Comparison of ENCODE assay signal across 24 cellular contexts in the genomic region with DNA sequence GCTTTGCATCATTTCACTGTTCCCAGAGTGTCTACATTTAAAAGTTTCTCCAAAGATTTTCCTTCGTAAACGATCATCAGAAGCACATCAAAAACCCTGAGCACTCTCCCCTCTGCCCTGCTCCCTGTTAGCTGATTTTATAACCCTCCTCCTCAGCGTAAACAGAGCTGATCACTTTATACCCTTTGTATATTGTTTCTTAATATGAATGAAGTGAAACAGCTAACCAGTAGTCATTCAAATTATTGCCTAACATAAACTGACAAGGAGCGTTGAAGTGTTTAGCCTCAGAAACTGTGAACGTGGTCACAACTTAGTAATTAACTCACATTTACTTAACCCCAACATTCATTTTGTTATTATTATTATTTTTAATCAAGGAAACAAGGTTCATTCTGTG.
DNase-seq lines count a peak whose midpoint lies in the region; ATAC-seq and TF ChIP-seq lines count a peak whose summit lies in the region.
"Had no signal": no experiment of that assay in that cellular context is flagged by ENCODE, and none has a peak within 500 bp of the region (broad histone marks: within the 10 kb centered on the region; RNA-seq: fewer than 3 reads in every experiment).

No MANE protein-coding gene starts in this region.

- TF ChIP-seq CTCF in IMR-90 (conservative IDR thresholded peaks at IDR 0.05; ENCODE audit: low read depth, low read length) (no peak), hepatocyte (IDR thresholded peaks at IDR 0.05; ENCODE audit: poor library complexity) (no peak), lower lobe of right lung (IDR thresholded peaks at IDR 0.05) (no peak), upper lobe of left lung (IDR thresholded peaks at IDR 0.05) (no peak)

- dilution Hi-C loops in IMR-90 (cut with HindIII; ENCODE audit: low sequenced_read_pairs, unreplicated experiment) = no loop called here

- peak overlapping the region; percentile 31 for H3K14ac ChIP-seq in IMR-90 (replicated peaks; ENCODE audit: low read depth, low read length)

- peak overlapping the region; percentile 84 for H3K23ac ChIP-seq in IMR-90 (ENCODE audit: low read depth, low read length)

- H3K4me1 ChIP-seq in IMR-90 (ENCODE audit: control insufficient read depth, insufficient read depth, low read length) (peaks cover 31% of the 10 kb centered on the region), hepatocyte (ENCODE audit: insufficient read depth) (peaks cover 25% of the 10 kb centered on the region), lower lobe of right lung (no peaks in the 10 kb centered on the region), upper lobe of left lung (peaks cover 0 to 15% (median 9%) of the 10 kb centered on the region in 4 donors)
- H3K4me1 ChIP-seq: BLaER1 had no signal

- no peaks in the 10 kb centered on the region for H4K20me1 ChIP-seq in IMR-90 (ENCODE audit: insufficient read depth, low read length)
- no peaks in the 10 kb centered on the region for H4K20me1 ChIP-seq in hepatocyte (ENCODE audit: insufficient read depth, poor library complexity, severe bottlenecking)
- H4K20me1 ChIP-seq: BLaER1 had no signal

- peaks cover 0 to 20% of the 10 kb centered on the region in 2 experiments; a peak in 2 of 4 replicates for H3K79me1 ChIP-seq in IMR-90 (ENCODE audit: low read depth in 1 of 2, low read length in 2 of 2)

- H3K27ac ChIP-seq in IMR-90 (ENCODE audit: insufficient read depth, low read length) (peak overlapping the region; percentile 67), hepatocyte (peak overlapping the region; percentile 64), lower lobe of right lung (peak overlapping the region; percentile 46), upper lobe of left lung (peak overlapping the region in 3 of 4 donors; percentile 35 to 83 (median 74))
- H3K27ac ChIP-seq: BLaER1, C4-2B had no signal

- H2BK120ac ChIP-seq in IMR-90 (ENCODE audit: low read depth, low read length) = peak overlapping the region; percentile 85

- no TSS peak for BruUV-seq in IMR-90 (replicated peaks; lab: Mats Ljungman, UMichigan)

- H3K27me3 ChIP-seq in IMR-90 (ENCODE audit: control insufficient read depth, insufficient read depth, low read length) (no peaks in the 10 kb centered on the region), hepatocyte (no peaks in the 10 kb centered on the region), lower lobe of right lung (ENCODE audit: low read depth) (peaks cover 39% of the 10 kb centered on the region), upper lobe of left lung (no peaks in the 10 kb centered on the region)
- H3K27me3 ChIP-seq: BE2C had no signal

- H2AK9ac ChIP-seq in IMR-90 (replicated peaks; ENCODE audit: low read depth, low read length, poor library complexity) = no peak overlapping the region

- TF ChIP-seq POLR2A in IMR-90 (IDR thresholded peaks at IDR 0.05; ENCODE audit: low read depth, low read length) (no peak), upper lobe of left lung (IDR thresholded peaks at IDR 0.05) (no peak)

- peak overlapping the region; percentile 83 for H3K4ac ChIP-seq in IMR-90 (ENCODE audit: low read depth, low read length)

- H4K8ac ChIP-seq in IMR-90 (ENCODE audit: low read depth in 2 of 2, low read length in 2 of 2) = peak overlapping the region; percentile 25 to 83

- H3K56ac ChIP-seq in IMR-90 (ENCODE audit: extremely low read depth, insufficient read depth, low read length) = peak overlapping the region; percentile 29; the same call in 1 of the 2 replicates

- no peaks in the 10 kb centered on the region for H3K36me3 ChIP-seq in IMR-90 (ENCODE audit: control insufficient read depth, insufficient read depth, low read length)
- no peaks in the 10 kb centered on the region for H3K36me3 ChIP-seq in hepatocyte (replicated peaks; ENCODE audit: insufficient read depth, low read depth)
- H3K36me3 ChIP-seq in lower lobe of right lung = no peaks in the 10 kb centered on the region
- H3K36me3 ChIP-seq in upper lobe of left lung = no peaks in the 10 kb centered on the region
- H3K36me3 ChIP-seq: BE2C, BLaER1 had no signal

- peak overlapping the region; percentile 87 for H4K91ac ChIP-seq in IMR-90 (ENCODE audit: insufficient read depth, low read depth, low read length)

- POLR2A ChIA-PET in IMR-90 (lab: Charles Lee; ENCODE audit: unreplicated experiment) = no interaction called here

- intact Hi-C loops in IMR-90 (cut with micrococcal nuclease) (no loop called here), lower lobe of right lung (cut with DNase I) (no loop called here)

- peak overlapping the region; percentile 83 for H2AK5ac ChIP-seq in IMR-90 (ENCODE audit: low read depth, low read length)

- no peak overlapping the region for H2BK5ac ChIP-seq in IMR-90 (ENCODE audit: low read depth, low read length, poor library complexity, severe bottlenecking)

- H3K9ac ChIP-seq in IMR-90 (ENCODE audit: low read depth, low read length) = peak overlapping the region; percentile 22
- H3K9ac ChIP-seq: BLaER1 had no signal

- no peak for TF ChIP-seq EP300 in upper lobe of left lung (IDR thresholded peaks at IDR 0.05)

- H3K4me2 ChIP-seq in IMR-90 (ENCODE audit: low read depth, low read length) (peak overlapping the region; percentile 68), hepatocyte (peak overlapping the region; percentile 43)
- H3K4me2 ChIP-seq: BLaER1 had no signal

- H3K9me1 ChIP-seq in IMR-90 (ENCODE audit: insufficient read depth, low read length) = peaks cover 19% of the 10 kb centered on the region

- H3K9me3 ChIP-seq in IMR-90 (ENCODE audit: control insufficient read depth, insufficient read depth, low read length) (no peaks in the 10 kb centered on the region), hepatocyte (ENCODE audit: low read depth) (no peaks in the 10 kb centered on the region), lower lobe of right lung (no peaks in the 10 kb centered on the region), upper lobe of left lung (no peaks in the 10 kb centered on the region)
- H3K9me3 ChIP-seq: BE2C, BLaER1 had no signal

- peak overlapping the region; percentile 97 for H3K18ac ChIP-seq in IMR-90 (ENCODE audit: low read depth, low read length)

- ATAC-seq in IMR-90 (ENCODE audit: low read depth) (peak; percentile 33), lower lobe of right lung (no peak), upper lobe of left lung (ENCODE audit: low FRiP score in 2 of 2) (no peak), HG02970 (IDR thresholded peaks at IDR 0.05; ENCODE audit: low FRiP score, unreplicated experiment) (no peak)
- ATAC-seq: GM12878 had no signal

- in situ Hi-C loops in IMR-90 (cut with MboI; ENCODE audit: low sequenced_read_pairs) = no loop called here

- H3K79me2 ChIP-seq in hepatocyte = no peaks in the 10 kb centered on the region

- peak overlapping the region; percentile 95 for H4K5ac ChIP-seq in IMR-90 (ENCODE audit: low read depth, low read length)

- no peak for DNase-seq in IMR-90
- DNase-seq in hepatocyte (ENCODE audit: low spot score) = no peak
- DNase-seq in lower lobe of right lung = no peak
- DNase-seq in upper lobe of left lung = no peak
- no peak for DNase-seq in activated T-cell treated with anti-CD3 and anti-CD28 coated beads, Interleukin-2, amount 50 U/mL, for 1 hour
- DNase-seq in mesenteric fat pad (ENCODE audit: low spot score) = no peak
- DNase-seq in Kasumi-1 (lab: John Stamatoyannopoulos, UW) = no peak
- DNase-seq: 8988T; ACHN; BE2C; CD4-positive, alpha-beta memory T cell; CD8-positive, alpha-beta memory T cell; COR-L47; DMS 273 treated with DMSO at 0.1 percent for 48 hours; DMS153; DMS53; DMS79; DND-41; EL; GDM1 had no signal

- CTCF ChIA-PET in IMR-90 (lab: Yijun Ruan, JAX) = no interaction called here

- TF ChIP-seq RAD21 in IMR-90 (IDR thresholded peaks at IDR 0.05; ENCODE audit: low read length) = no peak

- H2BK15ac ChIP-seq in IMR-90 (ENCODE audit: low read depth, low read length) = peak overlapping the region; percentile 86; the same call in 1 of the 3 replicates

- no CpG with 5 or more reads among the region's 5 CpGs for WGBS in IMR-90 (ENCODE audit: extremely low coverage in 2 of 2, insufficient read length in 1 of 2), 2 experiments
- WGBS in hepatocyte (ENCODE audit: low lambda C conversion rate, missing lambda C conversion rate) = 47% methylated on average over 5 of the region's 5 CpGs
- WGBS in upper lobe of left lung, 2 donors = 42 to 62% methylated on average over 5 of the region's 5 CpGs

- peak overlapping the region; percentile 88 for H2BK20ac ChIP-seq in IMR-90 (ENCODE audit: low read depth, low read length)

- no peaks in the 10 kb centered on the region for H3K9me2 ChIP-seq in hepatocyte (replicated peaks; ENCODE audit: insufficient read depth)

- H2AFZ ChIP-seq in IMR-90 (replicated peaks; ENCODE audit: low read length, poor library complexity) = no peak overlapping the region
- H2AFZ ChIP-seq in hepatocyte = no peak overlapping the region

- H3K4me3 ChIP-seq in IMR-90 (ENCODE audit: insufficient read depth, low read depth, low read length) (no peak overlapping the region), hepatocyte (no peak overlapping the region), lower lobe of right lung (no peak overlapping the region), upper lobe of left lung (no peak overlapping the region)
- H3K4me3 ChIP-seq: BLaER1, GM12878 had no signal

TF ChIP-seq in IMR-90, 13 proteins besides CTCF, POLR2A, EP300 and RAD21:
- TF ChIP-seq, protein P1, sequence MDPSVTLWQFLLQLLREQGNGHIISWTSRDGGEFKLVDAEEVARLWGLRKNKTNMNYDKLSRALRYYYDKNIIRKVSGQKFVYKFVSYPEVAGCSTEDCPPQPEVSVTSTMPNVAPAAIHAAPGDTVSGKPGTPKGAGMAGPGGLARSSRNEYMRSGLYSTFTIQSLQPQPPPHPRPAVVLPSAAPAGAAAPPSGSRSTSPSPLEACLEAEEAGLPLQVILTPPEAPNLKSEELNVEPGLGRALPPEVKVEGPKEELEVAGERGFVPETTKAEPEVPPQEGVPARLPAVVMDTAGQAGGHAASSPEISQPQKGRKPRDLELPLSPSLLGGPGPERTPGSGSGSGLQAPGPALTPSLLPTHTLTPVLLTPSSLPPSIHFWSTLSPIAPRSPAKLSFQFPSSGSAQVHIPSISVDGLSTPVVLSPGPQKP (IDR thresholded peaks at IDR 0.05; ENCODE audit: borderline replicate concordance, low read depth, low read length) = no peak
- TF ChIP-seq RFX5 (IDR thresholded peaks at IDR 0.05; ENCODE audit: low read depth, low read length) = no peak
- peak; percentile 62 for TF ChIP-seq CEBPB (IDR thresholded peaks at IDR 0.05; ENCODE audit: low read depth, low read length)
- no peak for TF ChIP-seq MXI1 (IDR thresholded peaks at IDR 0.05; ENCODE audit: borderline replicate concordance, low read depth, low read length)
- no peak for TF ChIP-seq MAZ (IDR thresholded peaks at IDR 0.05; ENCODE audit: borderline replicate concordance, low read depth, low read length)
- no peak for TF ChIP-seq RCOR1 (IDR thresholded peaks at IDR 0.05; ENCODE audit: insufficient replicate concordance, low read length)
- no peak for TF ChIP-seq CHD1 (IDR thresholded peaks at IDR 0.05; ENCODE audit: low read depth, low read length)
- TF ChIP-seq MAFK (IDR thresholded peaks at IDR 0.05; ENCODE audit: low read depth, low read length) = no peak
- no peak for TF ChIP-seq NFE2L2 (IDR thresholded peaks at IDR 0.05; ENCODE audit: low read depth, low read length)
